ENCODE assay signal across 8 cellular contexts in the genomic region with DNA sequence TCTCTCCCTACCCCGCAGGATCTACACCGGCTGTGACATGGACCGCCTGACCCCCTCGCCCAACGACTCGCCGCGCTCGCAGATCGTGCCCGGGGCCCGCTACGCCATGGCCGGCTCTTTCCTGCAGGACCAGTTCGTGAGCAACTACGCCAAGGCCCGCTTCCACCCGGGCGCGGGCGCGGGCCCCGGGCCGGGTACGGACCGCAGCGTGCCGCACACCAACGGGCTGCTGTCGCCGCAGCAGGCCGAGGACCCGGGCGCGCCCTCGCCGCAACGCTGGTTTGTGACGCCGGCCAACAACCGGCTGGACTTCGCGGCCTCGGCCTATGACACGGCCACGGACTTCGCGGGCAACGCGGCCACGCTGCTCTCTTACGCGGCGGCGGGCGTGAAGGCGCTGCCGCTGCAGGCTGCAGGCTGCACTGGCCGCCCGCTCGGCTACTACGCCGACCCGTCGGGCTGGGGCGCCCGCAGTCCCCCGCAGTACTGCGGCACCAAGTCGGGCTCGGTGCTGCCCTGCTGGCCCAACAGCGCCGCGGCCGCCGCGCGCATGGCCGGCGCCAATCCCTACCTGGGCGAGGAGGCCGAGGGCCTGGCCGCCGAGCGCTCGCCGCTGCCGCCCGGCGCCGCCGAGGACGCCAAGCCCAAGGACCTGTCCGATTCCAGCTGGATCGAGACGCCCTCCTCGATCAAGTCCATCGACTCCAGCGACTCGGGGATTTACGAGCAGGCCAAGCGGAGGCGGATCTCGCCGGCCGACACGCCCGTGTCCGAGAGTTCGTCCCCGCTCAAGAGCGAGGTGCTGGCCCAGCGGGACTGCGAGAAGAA. TPM values are rescaled to one million over a fixed set of nuclear protein-coding genes. Genes with fewer than 3 reads are reported as not detected.
DNase-seq lines count a peak whose midpoint lies in the region; ATAC-seq, FAIRE-seq and TF ChIP-seq lines count a peak whose summit lies in the region.

No MANE protein-coding gene starts in this region.

- H3K4me3 Mint-ChIP-seq in naive thymus-derived CD8-positive, alpha-beta T cell: peak overlapping the region; percentile 9 to 88 (median 71)

- CTCF ChIA-PET in AG04450 (lab: Charles Lee) (no interaction called here), H1 (lab: Charles Lee; ENCODE audit: partially characterized antibody) (interaction anchor here (1.5 kb wide), 1 partner anchor 9 kb away, joined by 4 read pairs; no protein-coding TSS in a partner anchor)

- no peak overlapping the region for H3K9ac ChIP-seq in HUES64 (ENCODE audit: low read depth, low read length)
- no peak overlapping the region for H3K9ac ChIP-seq in H1 (replicated peaks in 1 of 4; ENCODE audit: extremely low read depth in 1 of 4, low read depth in 3 of 4, low read length in 3 of 4)
- H3K9ac ChIP-seq in MM.1S (ENCODE audit: low read length): no peak overlapping the region

- no peak overlapping the region for H3K4ac ChIP-seq in H1 (replicated peaks; ENCODE audit: insufficient read length, low read depth, low read length)

- peaks cover 12% of the 10 kb centered on the region for H3K23me2 ChIP-seq in H1 (ENCODE audit: low read depth, low read length)

- H3K27me3 ChIP-seq in AG04450 (ENCODE audit: control insufficient read depth, insufficient read depth, low read length) (peaks cover 92% of the 10 kb centered on the region), HUES64 (ENCODE audit: insufficient read depth, low read length) (peaks cover 100% of the 10 kb centered on the region), H1 (replicated peaks in 1 of 4; ENCODE audit: control insufficient read depth in 3 of 4, extremely low read depth in 1 of 4, insufficient read depth in 3 of 4, low read length in 3 of 4) (peaks cover 83 to 100% (median 98%) of the 10 kb centered on the region in 4 experiments), MM.1S (replicated peaks; ENCODE audit: insufficient read depth, low read length) (no peaks in the 10 kb centered on the region)

- H4K91ac ChIP-seq in H1 (replicated peaks; ENCODE audit: insufficient read length, low read length): no peak overlapping the region

- H3K23ac ChIP-seq in H1 (ENCODE audit: insufficient read length): no peak overlapping the region

- no peak overlapping the region for H2BK5ac ChIP-seq in H1 (ENCODE audit: low read depth, low read length)

- H3K27ac Mint-ChIP-seq in naive thymus-derived CD8-positive, alpha-beta T cell: peak overlapping the region in 1 of 10 donors; percentile 49

- no peak overlapping the region for H2BK20ac ChIP-seq in H1 (ENCODE audit: low read length)

- H3K14ac ChIP-seq in H1 (ENCODE audit: insufficient read length): no peak overlapping the region

- TF ChIP-seq CTCF in AG04450 (IDR thresholded peaks at IDR 0.05; ENCODE audit: low read depth, low read length): no peak
- peak in 1 of 3 experiments; percentile 12; a peak in 1 of 4 replicates for TF ChIP-seq CTCF in H1 (IDR thresholded peaks at IDR 0.05; ENCODE audit: control extremely low read depth in 1 of 3, insufficient read depth in 1 of 3, low read depth in 1 of 3, low read length in 3 of 3)
- no peak for TF ChIP-seq CTCF in MM.1S (IDR thresholded peaks at IDR 0.05; ENCODE audit: low read length)

- no peaks in the 10 kb centered on the region for H3K79me1 ChIP-seq in H1 (ENCODE audit: low read depth, low read length)

- no peak for FAIRE-seq in H1 (lab: Jason Lieb, UNC)

- TF ChIP-seq EP300 in H1 (IDR thresholded peaks at IDR 0.05; ENCODE audit: borderline replicate concordance in 1 of 2, low read depth in 2 of 2, low read length in 2 of 2): no peak

- H3K27ac ChIP-seq in AG04450 (ENCODE audit: low read depth, low read length) (no peak overlapping the region), HUES64 (ENCODE audit: low read depth, low read length) (no peak overlapping the region), H1 (ENCODE audit: low read depth, low read length) (no peak overlapping the region), MM.1S (ENCODE audit: low read length) (no peak overlapping the region)

- peak overlapping the region; percentile 48; the same call in 1 of the 2 replicates for H2AFZ ChIP-seq in H1 (ENCODE audit: low read length)
- H2AFZ ChIP-seq in MM.1S (ENCODE audit: low read length): no peak overlapping the region

- no peak overlapping the region for H4K5ac ChIP-seq in H1 (ENCODE audit: insufficient read length, low read depth, low read length)

- H3K4me1 Mint-ChIP-seq in naive thymus-derived CD8-positive, alpha-beta T cell: peaks cover 16 to 53% (median 40%) of the 10 kb centered on the region in 4 donors

- H3F3A ChIP-seq in MM.1S (ENCODE audit: insufficient read depth, low read length): no peaks in the 10 kb centered on the region

- H3K56ac ChIP-seq in H1 (replicated peaks; ENCODE audit: insufficient read length, low read depth, low read length): no peak overlapping the region

- no peak overlapping the region for H2AK5ac ChIP-seq in H1 (ENCODE audit: low read depth, low read length)

- H3K9me3 Mint-ChIP-seq in naive thymus-derived CD8-positive, alpha-beta T cell: peaks cover 0 to 33% (median 5%) of the 10 kb centered on the region in 9 donors

- no peak overlapping the region for H2BK12ac ChIP-seq in H1 (ENCODE audit: low read depth, low read length)

- H3K4me2 ChIP-seq in H1 (ENCODE audit: insufficient read depth in 1 of 2, low read depth in 2 of 2, low read length in 2 of 2) (peak overlapping the region; percentile 72 to 99), MM.1S (ENCODE audit: low read depth, low read length) (no peak overlapping the region)

- H3K9me2 ChIP-seq in MM.1S (replicated peaks; ENCODE audit: insufficient read depth, low read length): no peaks in the 10 kb centered on the region

- peak overlapping the region; percentile 38; the same call in 1 of the 2 replicates for H3K18ac ChIP-seq in H1 (ENCODE audit: extremely low read depth, low read length)

- H2BK120ac ChIP-seq in H1 (replicated peaks; ENCODE audit: low read depth, low read length): no peak overlapping the region

- peaks cover 4 to 31% (median 23%) of the 10 kb centered on the region in 3 donors for H3K36me3 Mint-ChIP-seq in naive thymus-derived CD8-positive, alpha-beta T cell

- H3K36me3 ChIP-seq in HUES64 (ENCODE audit: insufficient read depth, low read length) (no peaks in the 10 kb centered on the region), H1 (ENCODE audit: control insufficient read depth in 2 of 4, insufficient read depth in 4 of 4, low read length in 3 of 4) (peaks cover 0 to 3% (median 0%) of the 10 kb centered on the region in 4 experiments; a peak in 1 of 8 replicates), MM.1S (replicated peaks; ENCODE audit: insufficient read depth, low read length) (no peaks in the 10 kb centered on the region)

- H3K79me2 ChIP-seq in H1 (ENCODE audit: control insufficient read depth in 1 of 2, insufficient read depth in 2 of 2, low read length in 2 of 2) (no peaks in the 10 kb centered on the region), MM.1S (ENCODE audit: low read length) (no peaks in the 10 kb centered on the region)

- TF ChIP-seq POLR2A in H1 (IDR thresholded peaks at IDR 0.05; ENCODE audit: control extremely low read depth in 1 of 2, low read depth in 2 of 2, low read length in 2 of 2): no peak

- H3K4me1 ChIP-seq in HUES64 (ENCODE audit: insufficient read depth, low read length) (0 out of 2 replicates have a peak, but pooled peaks cover 5% of the 10 kb centered on the region), H1 (replicated peaks in 1 of 4; ENCODE audit: control insufficient read depth in 3 of 4, insufficient read depth in 4 of 4, low read length in 3 of 4) (peaks cover 0 to 16% (median 7%) of the 10 kb centered on the region in 4 experiments; a peak in 6 of 7 replicates), MM.1S (ENCODE audit: low read length) (no peaks in the 10 kb centered on the region)

- WGBS in HUES64: under 1% methylated on average over 114 of the region's 114 CpGs
- 1% methylated on average over 96 of the region's 114 CpGs; no CpG with 5 or more reads in 1 of the 2 experiments for WGBS in H1 (ENCODE audit: extremely low coverage in 1 of 2, insufficient coverage in 1 of 2, insufficient read length in 1 of 2, insufficient replicate concordance in 2 of 2, low coverage in 1 of 2, low lambda C conversion rate in 2 of 2, missing lambda C conversion rate in 1 of 2), 2 experiments

- H4K20me1 ChIP-seq in H1 (replicated peaks in 1 of 2; ENCODE audit: control insufficient read depth in 1 of 2, insufficient read depth in 2 of 2, low read length in 2 of 2): peaks cover 3 to 24% of the 10 kb centered on the region in 2 experiments
- no peaks in the 10 kb centered on the region for H4K20me1 ChIP-seq in MM.1S (ENCODE audit: insufficient read depth, low read length)

- TF ChIP-seq RAD21 in H1 (IDR thresholded peaks at IDR 0.05 in 1 of 2, conservative IDR thresholded peaks at IDR 0.05 in 1 of 2; ENCODE audit: low read depth in 2 of 2, low read length in 2 of 2): no peak

- H4K8ac ChIP-seq in H1 (ENCODE audit: extremely low read depth, insufficient read depth, low read length): peak overlapping the region; percentile 63; the same call in 1 of the 2 replicates

- DNase-seq in AG04450 (ENCODE audit: low read depth, low spot score) (no peak), H1 (ENCODE audit: low read depth in 1 of 2, low spot score in 2 of 2) (peak in 1 of 2 experiments; percentile 80), H4 (ENCODE audit: low spot score) (no peak), NCI-H345 (lab: John Stamatoyannopoulos, UW) (no peak), MM.1S (no peak), middle frontal gyrus (ENCODE audit: extremely low spot score, low spot score) (no peak)
- DNase-seq in naive thymus-derived CD8-positive, alpha-beta T cell: no peak

- H2BK15ac ChIP-seq in H1 (ENCODE audit: low read length): no peak overlapping the region

- H3K27me3 Mint-ChIP-seq in naive thymus-derived CD8-positive, alpha-beta T cell: peaks cover 69 to 89% (median 82%) of the 10 kb centered on the region in 5 donors

- ATAC-seq in naive thymus-derived CD8-positive, alpha-beta T cell: peak; percentile 43

- POLR2A ChIA-PET in AG04450 (lab: Yijun Ruan, JAX) (no interaction called here), H1 (lab: Charles Lee; ENCODE audit: partially characterized antibody) (interaction anchor here (1.5 kb wide), 1 partner anchor 10 kb away, joined by 7 read pairs; no protein-coding TSS in a partner anchor)
- POLR2A ChIA-PET in naive thymus-derived CD8-positive, alpha-beta T cell (lab: Charles Lee): no interaction called here

- H3K4me3 ChIP-seq in AG04450 (ENCODE audit: low read depth, low read length) (peak overlapping the region; percentile 17; the same call in 1 of the 2 replicates), HUES64 (ENCODE audit: low read length) (peak overlapping the region; percentile 53), H1 (ENCODE audit: extremely low read depth in 1 of 4, insufficient read depth in 2 of 4, low read depth in 3 of 4, low read length in 4 of 4) (peak overlapping the region; percentile 24 to 57 (median 48)), MM.1S (ENCODE audit: low read length) (no peak overlapping the region)

- H3K9me3 ChIP-seq in AG04450 (ENCODE audit: control insufficient read depth, insufficient read depth, low read length): peaks cover 15% of the 10 kb centered on the region; the same call in 1 of the 2 replicates
- no peaks in the 10 kb centered on the region for H3K9me3 ChIP-seq in HUES64 (ENCODE audit: insufficient read depth, low read depth, low read length)
- H3K9me3 ChIP-seq in H1 (ENCODE audit: insufficient read depth in 2 of 2, low read depth in 1 of 2, low read length in 1 of 2): no peaks in the 10 kb centered on the region
- no peaks in the 10 kb centered on the region for H3K9me3 ChIP-seq in MM.1S (replicated peaks; ENCODE audit: insufficient read depth, low read length)

RNA-seq across cellular contexts. Expression of a gene that starts 7.5 kb away (rescaled TPM):
- polyA plus RNA-seq in AG04450 (2011; rRNA removed): not detected in 2 replicates
- 0.04 TPM in 1 of 2 replicates, not detected in the other for polyA minus RNA-seq in AG04450 (2011; rRNA and poly(A)+ RNA removed)
- polyA plus RNA-seq in HUES64 (2013, experiment 1 of 2): not detected
- polyA plus RNA-seq in HUES64 (2013, experiment 2 of 2): not detected
- total RNA-seq in H1 (2021; fragmentation: NEBNext Ultra II Directional; extraction: Animal tissue kit (Norgen Biotek cat#: 25700)): not detected in 2 replicates
- polyA plus RNA-seq in H1 (2011; rRNA removed): 0.05 TPM in 1 of 2 replicates, not detected in the other
- not detected for polyA plus RNA-seq in H1 (2011; cell fraction: cytosol; rRNA removed)
- not detected for polyA plus RNA-seq in H1 (2011; cell fraction: nucleus; rRNA removed)
- not detected in 4 replicates for polyA plus RNA-seq in H1 (2012, experiment 1 of 2)
- polyA plus RNA-seq in H1 (2012, experiment 2 of 2): not detected
- polyA plus RNA-seq in H1 (2013, experiment 1 of 2): not detected
- not detected for polyA plus RNA-seq in H1 (2013, experiment 2 of 2)
- not detected in 2 replicates for polyA minus RNA-seq in H1 (2011; rRNA and poly(A)+ RNA removed)
- not detected for polyA minus RNA-seq in H1 (2011; cell fraction: cytosol; rRNA and poly(A)+ RNA removed)
- not detected for polyA minus RNA-seq in H1 (2011; cell fraction: nucleus; rRNA and poly(A)+ RNA removed)
- total RNA-seq in naive thymus-derived CD8-positive, alpha-beta T cell: not detected
- polyA plus RNA-seq in naive thymus-derived CD8-positive, alpha-beta T cell: not detected
- 0.02 TPM in 1 of 2 replicates, not detected in the other for total RNA-seq in H4 (2014; rRNA removed; shearing (Covaris generic))
